Comparison of ENCODE assay signal across 8 cellular contexts in genomic region chr17:8210761-8211458, GRCh38. TPM values are rescaled to one million over a fixed set of nuclear protein-coding genes. Genes with fewer than 3 reads are reported as not detected.
DNase-seq lines count a peak whose midpoint lies in the region; ATAC-seq and TF ChIP-seq lines count a peak whose summit lies in the region.

No MANE protein-coding gene starts in this region.

- peak overlapping the region; percentile 87 for H3K27ac Mint-ChIP-seq in Calu3 (ENCODE audit: unreplicated experiment)

- TF ChIP-seq POLR2A in body of pancreas (IDR thresholded peaks at IDR 0.05) = no peak

- BruUV-seq in Calu3 (replicated peaks; lab: Mats Ljungman, UMichigan) = TSS peak; percentile 73

- peak overlapping the region in 1 of 2 donors; percentile 48 for H3K4me3 ChIP-seq in body of pancreas
- H3K4me3 ChIP-seq in lung = no peak overlapping the region

- H3K9me3 Mint-ChIP-seq in Calu3 (ENCODE audit: low read depth, unreplicated experiment) = no peaks in the 10 kb centered on the region

- H3K4me3 Mint-ChIP-seq in Calu3 (ENCODE audit: low read depth, unreplicated experiment) = peak overlapping the region; percentile 92

- H3K9me3 ChIP-seq in body of pancreas (no peaks in the 10 kb centered on the region), lung (ENCODE audit: control insufficient read depth in 2 of 2, insufficient read depth in 1 of 2, low read length in 1 of 2) (no peaks in the 10 kb centered on the region)

- ATAC-seq in HG03354 (IDR thresholded peaks at IDR 0.05; ENCODE audit: poor library complexity, severe bottlenecking, unreplicated experiment) (peak; percentile 6), body of pancreas (peak; percentile 36), lung (ENCODE audit: insufficient read depth, low FRiP score) (no peak), HG03565 (IDR thresholded peaks at IDR 0.05; ENCODE audit: unreplicated experiment) (no peak), GM19035 (IDR thresholded peaks at IDR 0.05; ENCODE audit: unreplicated experiment) (no peak)

- no peaks in the 10 kb centered on the region for H3K27me3 Mint-ChIP-seq in Calu3 (ENCODE audit: unreplicated experiment)

- H3K36me3 Mint-ChIP-seq in Calu3 (ENCODE audit: insufficient read depth, unreplicated experiment) = peaks cover 34% of the 10 kb centered on the region

- H3K27ac ChIP-seq in body of pancreas (peak overlapping the region in 3 of 4 donors; percentile 74 to 86 (median 79)), lung (ENCODE audit: low read depth in 1 of 2, low read length in 1 of 2) (peak overlapping the region; percentile 41 to 61)

- CTCF ChIA-PET in Calu3 (lab: Charles Lee) = interaction anchor here (0.6 to 1.9 kb wide), 3 partner anchors 10 to 21 kb away, joined by 3 to 12 read pairs (median 7); partner anchors contain the start of gene BORCS6

- DNase-seq in Calu3 (no peak), body of pancreas (no peak), lung (ENCODE audit: low spot score) (no peak)
- no peak for DNase-seq in activated effector memory CD4-positive, alpha-beta T cell treated with anti-CD3 and anti-CD28 coated beads, Interleukin-2, amount 50 U/mL, for 16 hours
- DNase-seq in activated effector memory CD4-positive, alpha-beta T cell treated with Interleukin-2 at 50 U/mL for 16 hours = no peak

- peaks cover 6% of the 10 kb centered on the region for H3K4me1 Mint-ChIP-seq in Calu3 (ENCODE audit: low read depth, unreplicated experiment)

- TF ChIP-seq CTCF in Calu3 (IDR thresholded peaks at IDR 0.05; ENCODE audit: unreplicated experiment) (no peak), body of pancreas (IDR thresholded peaks at IDR 0.05) (no peak), lung (IDR thresholded peaks at IDR 0.05; ENCODE audit: control extremely low read depth, extremely low read depth) (no peak)

- no peaks in the 10 kb centered on the region for H3K27me3 ChIP-seq in body of pancreas
- no peaks in the 10 kb centered on the region for H3K27me3 ChIP-seq in lung (ENCODE audit: control insufficient read depth, insufficient read depth)

- H3K36me3 ChIP-seq in body of pancreas (replicated peaks in 1 of 2; ENCODE audit: insufficient read depth in 1 of 2, low read depth in 2 of 2) (no peaks in the 10 kb centered on the region), lung (ENCODE audit: control insufficient read depth in 2 of 2, insufficient read depth in 2 of 2, low read length in 2 of 2) (no peaks in the 10 kb centered on the region)

- 9 to 12% methylated on average over 22 of the region's 22 CpGs for WGBS in body of pancreas, 2 donors
- WGBS in lung, 2 donors = 10 to 14% methylated on average over 22 of the region's 22 CpGs

- intact Hi-C loops in Calu3 (cut with micrococcal nuclease; ENCODE audit: unreplicated experiment) (no loop called here), body of pancreas (cut with DNase I) (no loop called here)

- peaks cover 17% of the 10 kb centered on the region for H3K4me1 ChIP-seq in body of pancreas
- H3K4me1 ChIP-seq in lung (ENCODE audit: control insufficient read depth in 2 of 2, insufficient read depth in 2 of 2, low read length in 2 of 2) = no peaks in the 10 kb centered on the region

RNA-seq across cellular contexts. Expression of gene AURKB, which starts 0.5 kb away (rescaled TPM):
- total RNA-seq in Calu3 (2022) (66.8 and 78.9 TPM in 2 replicates), body of pancreas (not detected), lung (1 to 10 TPM; 2.1 to 3.9 TPM)
- polyA plus RNA-seq in lung = 1 to 10 TPM; 3.6 to 5.7 TPM

RNA-seq across cellular contexts. Expression of gene BORCS6, which starts 20.9 kb away (rescaled TPM):
- total RNA-seq in Calu3 (2022) (3.7 and 3.9 TPM in 2 replicates), body of pancreas (10 to 100 TPM; 11.9 to 16.2 TPM), lung (10 to 100 TPM in 1 of 2 donors, 1 to 10 TPM in 1; 5.3 to 10.8 TPM)
- polyA plus RNA-seq in lung = 10 to 100 TPM in 1 of 2 donors, 1 to 10 TPM in 1; 5.6 to 10.5 TPM

RNA-seq across cellular contexts. Expression of gene TMEM107, which starts 34.7 kb away (rescaled TPM):
- 12.2 and 13.5 TPM in 2 replicates for total RNA-seq in Calu3 (2022)
- total RNA-seq in body of pancreas = 10 to 100 TPM in 1 of 2 donors, 1 to 10 TPM in 1; 7.6 to 12.7 TPM
- 10 to 100 TPM; 24.4 to 33.1 TPM for total RNA-seq in lung
- 10 to 100 TPM; 13.2 to 19.0 TPM for polyA plus RNA-seq in lung

RNA-seq across cellular contexts. Expression of gene CTC1, which starts 36.9 kb away (rescaled TPM):
- total RNA-seq in Calu3 (2022) = 31.8 and 33.2 TPM in 2 replicates
- total RNA-seq in body of pancreas = 10 to 100 TPM; 25.7 to 49.1 TPM
- 10 to 100 TPM; 27.7 to 45.3 TPM for total RNA-seq in lung
- 10 to 100 TPM; 19.1 to 26.5 TPM for polyA plus RNA-seq in lung

RNA-seq across cellular contexts. Expression of gene PFAS, which starts 38.2 kb away (rescaled TPM):
- total RNA-seq in Calu3 (2022) (62.3 and 66.8 TPM in 2 replicates), body of pancreas (10 to 100 TPM in 1 of 2 donors, 1 to 10 TPM in 1; 9.9 to 33.0 TPM), lung (10 to 100 TPM; 20.1 to 47.6 TPM)
- polyA plus RNA-seq in lung = 10 to 100 TPM; 14.0 to 15.3 TPM

Comparison
In these comparisons a context has a peak if more than half of its experiments do, and no peak if none do; other contexts are left out.
1. ATAC-seq: peak in HG03354 (single experiment) and body of pancreas (single experiment); none in lung (single experiment), HG03565 (single experiment) and GM19035 (single experiment).
2. RNA of gene AURKB, which starts 0.5 kb away (total RNA-seq): 66.8 to 78.9 TPM in Calu3; 2.1 to 3.9 TPM in lung and not detected in body of pancreas; every median in the first group is over 10 times any median in the second.